Comparison of ENCODE assay signal across 9 cellular contexts in genomic region chr1:54950361-54951163, GRCh38. TPM values are rescaled to one million over a fixed set of nuclear protein-coding genes. Genes with fewer than 3 reads are reported as not detected.
A peak's percentile ranks its signal among the peaks of the same experiment; 100 is the strongest.
DNase-seq lines count a peak whose midpoint lies in the region; ATAC-seq, FAIRE-seq and TF ChIP-seq lines count a peak whose summit lies in the region.
"Had no signal": no experiment of that assay in that cellular context is flagged by ENCODE, and none has a peak within 500 bp of the region (broad histone marks: within the 10 kb centered on the region; RNA-seq: fewer than 3 reads in every experiment).

No MANE protein-coding gene starts in this region.

- H4K20me1 ChIP-seq in OCI-LY1 (ENCODE audit: insufficient read depth, low read length) (no peaks in the 10 kb centered on the region), neural progenitor cell (ENCODE audit: low read depth) (no peaks in the 10 kb centered on the region)

- H3F3A ChIP-seq in OCI-LY1 (ENCODE audit: insufficient read depth, low read length) (no peaks in the 10 kb centered on the region), neural progenitor cell (ENCODE audit: low read depth) (no peaks in the 10 kb centered on the region)

- peaks cover 4% of the 10 kb centered on the region for H3K4me1 ChIP-seq in OCI-LY1 (ENCODE audit: insufficient read depth, low read length, severe bottlenecking)
- no peaks in the 10 kb centered on the region for H3K4me1 ChIP-seq in neural progenitor cell

- H3K36me3 ChIP-seq in OCI-LY1 (ENCODE audit: insufficient read depth, low read length) (no peaks in the 10 kb centered on the region), neural progenitor cell (no peaks in the 10 kb centered on the region)

- no peak overlapping the region; the same call in 1 of the 2 replicates for H3K9ac ChIP-seq in OCI-LY1 (ENCODE audit: low read length)
- H3K9ac ChIP-seq in neural progenitor cell = no peak overlapping the region

- TF ChIP-seq EP300 in Ishikawa (IDR thresholded peaks at IDR 0.05; ENCODE audit: borderline replicate concordance) = no peak

- H3K4me2 ChIP-seq in OCI-LY1 (ENCODE audit: low read length) (peak overlapping the region; percentile 36; the same call in 1 of the 2 replicates), neural progenitor cell (no peak overlapping the region)

- H3K9me2 ChIP-seq in OCI-LY1 (ENCODE audit: low read depth, low read length) = no peaks in the 10 kb centered on the region

- intact Hi-C loops in activated T-helper 1 cell treated with anti-CD3 and anti-CD28 coated beads, Interleukin-12 subunit alpha, Interleukin-12 subunit beta, Interleukin-2, Interleukin-4 antibody, amounts not matched to agents 30 ng/mL and 10 ng/mL and 1 ng/mL, durations not matched to agents 14 hours and 24 hours and 36 hours (cut with micrococcal nuclease) = loop anchor here (1.0 to 2.0 kb wide), 3 partner anchors 46 to 72 kb away; partner anchors contain the start of gene DHCR24

- peak; percentile 97 for TF ChIP-seq RAD21 in Ishikawa (IDR thresholded peaks at IDR 0.05; ENCODE audit: low read depth)

- H3K27me3 ChIP-seq in OCI-LY1 (ENCODE audit: insufficient read depth, low read length) = no peaks in the 10 kb centered on the region
- H3K27me3 ChIP-seq in neural progenitor cell = no peaks in the 10 kb centered on the region

- H3K4me3 ChIP-seq in OCI-LY1 (ENCODE audit: low read depth, low read length, poor library complexity, severe bottlenecking) (peak overlapping the region; percentile 25), fibroblast of villous mesenchyme (ENCODE audit: low read depth, low read length) (no peak overlapping the region), neural progenitor cell (no peak overlapping the region)

- no peaks in the 10 kb centered on the region for H3K9me3 Mint-ChIP-seq in activated T-helper 1 cell treated with anti-CD3 and anti-CD28 coated beads, Interleukin-12 subunit alpha, Interleukin-12 subunit beta, Interleukin-2, Interleukin-4 antibody, amounts not matched to agents 30 ng/mL and 10 ng/mL and 1 ng/mL, durations not matched to agents 14 hours and 24 hours and 36 hours
- peaks cover 8% of the 10 kb centered on the region for H3K9me3 Mint-ChIP-seq in neural progenitor cell
- H3K9me3 Mint-ChIP-seq: memory B cell had no signal

- H3K27ac Mint-ChIP-seq in activated T-helper 1 cell treated with anti-CD3 and anti-CD28 coated beads, Interleukin-12 subunit alpha, Interleukin-12 subunit beta, Interleukin-2, Interleukin-4 antibody, amounts not matched to agents 30 ng/mL and 10 ng/mL and 1 ng/mL, durations not matched to agents 14 hours and 24 hours and 36 hours = no peak overlapping the region
- peak overlapping the region; percentile 94 for H3K27ac Mint-ChIP-seq in neural progenitor cell
- H3K27ac Mint-ChIP-seq: memory B cell had no signal

- peak; percentile 38 for DNase-seq in activated T-helper 1 cell treated with anti-CD3 and anti-CD28 coated beads, Interleukin-12 subunit alpha, Interleukin-12 subunit beta, Interleukin-2, Interleukin-4 antibody, amounts not matched to agents 30 ng/mL and 10 ng/mL and 1 ng/mL, durations not matched to agents 14 hours and 24 hours and 36 hours (ENCODE audit: low spot score)
- DNase-seq in fibroblast of villous mesenchyme (ENCODE audit: low read depth) (peak; percentile 90), neural progenitor cell (ENCODE audit: low spot score) (peak; percentile 81), superior temporal gyrus (ENCODE audit: extremely low spot score) (peak; percentile 98)

- TF ChIP-seq CTCF in OCI-LY1 (IDR thresholded peaks at IDR 0.05; ENCODE audit: low read length) (peak; percentile 71), fibroblast of villous mesenchyme (IDR thresholded peaks at IDR 0.05; ENCODE audit: insufficient read depth, low read depth, low read length) (peak; percentile 82), neural progenitor cell (IDR thresholded peaks at IDR 0.05) (peak; percentile 85)

- H3K36me3 Mint-ChIP-seq in activated T-helper 1 cell treated with anti-CD3 and anti-CD28 coated beads, Interleukin-12 subunit alpha, Interleukin-12 subunit beta, Interleukin-2, Interleukin-4 antibody, amounts not matched to agents 30 ng/mL and 10 ng/mL and 1 ng/mL, durations not matched to agents 14 hours and 24 hours and 36 hours (ENCODE audit: low read depth) = no peaks in the 10 kb centered on the region
- no peaks in the 10 kb centered on the region for H3K36me3 Mint-ChIP-seq in neural progenitor cell
- H3K36me3 Mint-ChIP-seq: memory B cell had no signal

- peaks cover 17% of the 10 kb centered on the region for H3K4me1 Mint-ChIP-seq in activated T-helper 1 cell treated with anti-CD3 and anti-CD28 coated beads, Interleukin-12 subunit alpha, Interleukin-12 subunit beta, Interleukin-2, Interleukin-4 antibody, amounts not matched to agents 30 ng/mL and 10 ng/mL and 1 ng/mL, durations not matched to agents 14 hours and 24 hours and 36 hours (ENCODE audit: low read depth)
- H3K4me1 Mint-ChIP-seq in neural progenitor cell = peaks cover 15% of the 10 kb centered on the region

- H3K27ac ChIP-seq in OCI-LY1 (ENCODE audit: low read depth, low read length, poor library complexity, severe bottlenecking) = no peak overlapping the region
- no peak overlapping the region for H3K27ac ChIP-seq in neural progenitor cell

- ATAC-seq in GM21367 (IDR thresholded peaks at IDR 0.05; ENCODE audit: unreplicated experiment) = no peak

- H2AFZ ChIP-seq in OCI-LY1 (ENCODE audit: low read length) = no peak overlapping the region
- peak overlapping the region; percentile 97 for H2AFZ ChIP-seq in neural progenitor cell (replicated peaks)

- peaks cover 9% of the 10 kb centered on the region for H3K27me3 Mint-ChIP-seq in activated T-helper 1 cell treated with anti-CD3 and anti-CD28 coated beads, Interleukin-12 subunit alpha, Interleukin-12 subunit beta, Interleukin-2, Interleukin-4 antibody, amounts not matched to agents 30 ng/mL and 10 ng/mL and 1 ng/mL, durations not matched to agents 14 hours and 24 hours and 36 hours (ENCODE audit: insufficient read depth)
- H3K27me3 Mint-ChIP-seq in neural progenitor cell (ENCODE audit: insufficient read depth, low read depth) = peaks cover 4% of the 10 kb centered on the region

- peak; percentile 71 for FAIRE-seq in G401.6 (lab: Jason Lieb, UNC)

- H3K79me2 ChIP-seq in OCI-LY1 (ENCODE audit: insufficient read depth, low read length) (no peaks in the 10 kb centered on the region), neural progenitor cell (ENCODE audit: low read depth) (no peaks in the 10 kb centered on the region)

- no peak overlapping the region for H3K4me3 Mint-ChIP-seq in activated T-helper 1 cell treated with anti-CD3 and anti-CD28 coated beads, Interleukin-12 subunit alpha, Interleukin-12 subunit beta, Interleukin-2, Interleukin-4 antibody, amounts not matched to agents 30 ng/mL and 10 ng/mL and 1 ng/mL, durations not matched to agents 14 hours and 24 hours and 36 hours
- no peak overlapping the region for H3K4me3 Mint-ChIP-seq in neural progenitor cell
- H3K4me3 Mint-ChIP-seq: memory B cell had no signal

- H3K9me3 ChIP-seq in OCI-LY1 (ENCODE audit: low read length) (no peaks in the 10 kb centered on the region), neural progenitor cell (ENCODE audit: low read depth) (no peaks in the 10 kb centered on the region)

TF ChIP-seq in Ishikawa, 13 proteins besides CTCF, POLR2A, EP300 and RAD21:
- TF ChIP-seq CEBPB (IDR thresholded peaks at IDR 0.05) (0 out of 2 replicates have a peak, but pooled peaks have one; percentile 26), YY1 (IDR thresholded peaks at IDR 0.05; ENCODE audit: low read depth) (peak; percentile 73; the same call in 1 of the 2 replicates), TCF12 (IDR thresholded peaks at IDR 0.05; ENCODE audit: low read depth) (no peak), TAF1 (IDR thresholded peaks at IDR 0.05; ENCODE audit: low read depth) (peak; percentile 47; the same call in 1 of the 2 replicates)

RNA-seq across cellular contexts. Expression of gene TMEM61, which starts 29.9 kb away (rescaled TPM):
- total RNA-seq in activated T-helper 1 cell treated with anti-CD3 and anti-CD28 coated beads, Interleukin-12 subunit alpha, Interleukin-12 subunit beta, Interleukin-2, Interleukin-4 antibody, amounts not matched to agents 30 ng/mL and 10 ng/mL and 1 ng/mL, durations not matched to agents 14 hours and 24 hours and 36 hours = not detected in 2 replicates
- total RNA-seq in fibroblast of villous mesenchyme = not detected in 2 replicates
- total RNA-seq in neural progenitor cell (ENCODE audit: low replicate concordance) = not detected in 2 replicates

RNA-seq across cellular contexts. Expression of gene BSND, which starts 48.2 kb away (rescaled TPM):
- total RNA-seq in activated T-helper 1 cell treated with anti-CD3 and anti-CD28 coated beads, Interleukin-12 subunit alpha, Interleukin-12 subunit beta, Interleukin-2, Interleukin-4 antibody, amounts not matched to agents 30 ng/mL and 10 ng/mL and 1 ng/mL, durations not matched to agents 14 hours and 24 hours and 36 hours = not detected in 2 replicates
- total RNA-seq in fibroblast of villous mesenchyme (not detected in 2 replicates), neural progenitor cell (ENCODE audit: low replicate concordance) (not detected in 2 replicates)

Comparison
In these comparisons a context has a peak if more than half of its experiments do, and no peak if none do; other contexts are left out.
1. DNase-seq: peak in every context shown above with its lines; median percentile 98 in superior temporal gyrus; 90 in fibroblast of villous mesenchyme; 81 in neural progenitor cell; 38 in activated T-helper 1 cell treated with anti-CD3 and anti-CD28 coated beads, Interleukin-12 subunit alpha, Interleukin-12 subunit beta, Interleukin-2, Interleukin-4 antibody, amounts not matched to agents 30 ng/mL and 10 ng/mL and 1 ng/mL, durations not matched to agents 14 hours and 24 hours and 36 hours.